7 cellular contexts compared by ENCODE assay signal in genomic region chr7:72230281-72230680, GRCh38.
"Had no signal": no experiment of that assay in that cellular context is flagged by ENCODE, and none has a peak within 500 bp of the region (broad histone marks: within the 10 kb centered on the region; RNA-seq: fewer than 3 reads in every experiment).

No MANE protein-coding gene starts in this region.

- H3K27ac Mint-ChIP-seq: IgD-negative memory B cell had no signal

- DNase-seq: IMR-90, KBM-7, KG1 had no signal

- H3K27ac ChIP-seq: HL-60 had no signal

- H3K4me3 Mint-ChIP-seq: IgD-negative memory B cell had no signal

- ATAC-seq: HepG2, K562 had no signal

- H3K4me1 Mint-ChIP-seq: IgD-negative memory B cell had no signal

- H3K27me3 Mint-ChIP-seq: IgD-negative memory B cell had no signal

- H3K4me3 ChIP-seq: K562 had no signal
